Comparison of ENCODE assay signal across 9 cellular contexts in the genomic region with DNA sequence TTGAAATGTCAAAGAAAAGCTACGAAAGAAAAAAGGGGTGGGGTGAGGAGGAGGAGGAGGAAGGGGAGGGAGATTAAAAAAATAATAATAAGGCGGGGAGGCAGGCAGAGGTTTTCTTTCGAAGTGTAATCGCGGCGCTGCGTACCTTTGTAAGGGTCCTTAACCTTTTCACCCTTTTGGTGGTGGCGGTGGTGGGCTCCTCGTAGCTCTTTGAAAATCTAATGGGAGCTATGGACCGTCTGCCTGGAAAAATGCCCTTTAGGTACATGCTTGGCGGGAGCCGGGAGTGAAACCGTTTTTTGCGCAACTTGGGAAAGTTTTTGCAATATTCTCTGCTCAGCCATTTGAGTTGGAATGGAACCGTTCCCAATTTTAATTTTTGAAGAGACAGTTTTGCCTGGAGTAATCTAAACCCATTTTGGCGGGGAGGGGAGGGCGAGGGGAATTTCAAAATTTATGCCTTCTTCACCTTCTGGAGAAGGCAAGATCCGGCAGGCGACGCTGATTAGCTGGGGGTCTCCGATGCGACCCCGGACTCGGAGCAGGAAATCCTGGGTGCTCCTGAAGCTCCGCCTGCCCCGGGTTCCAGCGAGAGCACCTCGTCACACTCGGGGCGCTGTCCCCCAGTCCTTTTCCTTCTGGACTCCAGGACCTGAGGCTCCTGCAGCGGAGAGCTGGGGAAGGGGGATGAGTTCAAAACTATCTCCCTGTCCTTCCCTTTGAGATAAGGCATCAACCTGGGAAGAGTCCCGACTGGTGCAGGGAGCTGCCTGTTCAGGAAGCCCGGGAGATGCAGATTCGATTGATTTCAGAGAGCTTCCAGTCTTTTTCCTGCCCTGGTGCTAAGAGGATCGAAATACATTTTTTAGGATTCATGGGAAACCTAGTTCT.
DNase-seq lines count a peak whose midpoint lies in the region; ATAC-seq and TF ChIP-seq lines count a peak whose summit lies in the region.
"Had no signal": no experiment of that assay in that cellular context is flagged by ENCODE, and none has a peak within 500 bp of the region (broad histone marks: within the 10 kb centered on the region; RNA-seq: fewer than 3 reads in every experiment).

No MANE protein-coding gene starts in this region.

- H3K36me3 ChIP-seq in cardiac muscle cell (no peaks in the 10 kb centered on the region), right lobe of liver (no peaks in the 10 kb centered on the region), upper lobe of right lung (no peaks in the 10 kb centered on the region)

- H3K9me3 ChIP-seq in cardiac muscle cell (ENCODE audit: low read depth) (no peaks in the 10 kb centered on the region), right lobe of liver (no peaks in the 10 kb centered on the region), upper lobe of right lung (no peaks in the 10 kb centered on the region)

- H3K27me3 ChIP-seq in cardiac muscle cell = peaks cover 66% of the 10 kb centered on the region
- H3K27me3 ChIP-seq in right lobe of liver = peaks cover 6 to 10% of the 10 kb centered on the region in 2 donors
- H3K27me3 ChIP-seq in upper lobe of right lung = peaks cover 34% of the 10 kb centered on the region

- no peak for TF ChIP-seq POLR2A in right lobe of liver (IDR thresholded peaks at IDR 0.05)

- TF ChIP-seq CTCF in cardiac muscle cell (IDR thresholded peaks at IDR 0.05; ENCODE audit: low read depth, low read length) = no peak
- no peak for TF ChIP-seq CTCF in choroid plexus epithelial cell (conservative IDR thresholded peaks at IDR 0.05; ENCODE audit: low read depth, low read length)
- no peak for TF ChIP-seq CTCF in right lobe of liver (IDR thresholded peaks at IDR 0.05)
- TF ChIP-seq CTCF in upper lobe of right lung (IDR thresholded peaks at IDR 0.05) = no peak

- 2% methylated on average over 34 of the region's 35 CpGs for WGBS in right lobe of liver (ENCODE audit: insufficient coverage, low coverage, low lambda C conversion rate, missing lambda C conversion rate)

- no peak overlapping the region for H3K27ac ChIP-seq in cardiac muscle cell
- H3K27ac ChIP-seq in right lobe of liver = no peak overlapping the region
- peak overlapping the region; percentile 80 for H3K27ac ChIP-seq in upper lobe of right lung

- peak overlapping the region; percentile 47 for H3K4me3 ChIP-seq in cardiac muscle cell
- H3K4me3 ChIP-seq in choroid plexus epithelial cell (ENCODE audit: low read depth, low read length) = peak overlapping the region; percentile 40
- peak overlapping the region in 2 of 3 donors; percentile 9 to 27 for H3K4me3 ChIP-seq in right lobe of liver
- peak overlapping the region; percentile 47 for H3K4me3 ChIP-seq in upper lobe of right lung

- H3K4me1 ChIP-seq in cardiac muscle cell (ENCODE audit: low read depth) = peaks cover 19% of the 10 kb centered on the region
- peaks cover 0 to 14% (median 0%) of the 10 kb centered on the region in 4 donors for H3K4me1 ChIP-seq in right lobe of liver
- peaks cover 6% of the 10 kb centered on the region for H3K4me1 ChIP-seq in upper lobe of right lung

- DNase-seq in cardiac muscle cell (ENCODE audit: low read depth in 1 of 2, low spot score in 1 of 2) (peak in 1 of 2 donors; percentile 76), cardiac septum (ENCODE audit: low spot score) (no peak), choroid plexus epithelial cell (ENCODE audit: low read depth) (peak; percentile 17), right lobe of liver (peak in 2 of 3 donors; percentile 31 to 48), upper lobe of right lung (no peak), cerebellar nuclear complex (lab: John Stamatoyannopoulos, UW) (no peak), foreskin melanocyte (no peak)
- DNase-seq: activated effector memory CD4-positive, alpha-beta T cell treated with Interleukin-2 at 50 U/mL for 16 hours had no signal

- intact Hi-C loops in cardiac septum (cut with DNase I) (no loop called here), right lobe of liver (cut with DNase I) (no loop called here), upper lobe of right lung (cut with DNase I) (no loop called here)

- ATAC-seq in right lobe of liver (peak; percentile 68 to 89 (median 84)), upper lobe of right lung (no peak), HG02610 (IDR thresholded peaks at IDR 0.05; ENCODE audit: unreplicated experiment) (no peak)

Comparison
In these comparisons a context has a peak if more than half of its experiments do, and no peak if none do; other contexts are left out.
1. DNase-seq: peak in choroid plexus epithelial cell (single experiment) and right lobe of liver (2 of 3); none in cardiac septum (single experiment), upper lobe of right lung (single experiment), cerebellar nuclear complex (0 of 2) and foreskin melanocyte (single experiment).
2. ATAC-seq: peak in right lobe of liver (4 of 4); none in upper lobe of right lung (single experiment) and HG02610 (single experiment).
3. Peak in every context shown above with its lines, with median percentiles within 50 percentile points of each other: H3K4me3 ChIP-seq.